ENCODE assay signal across 8 cellular contexts in genomic region chr7:143408686-143409551, GRCh38. TPM values are rescaled to one million over a fixed set of nuclear protein-coding genes. Genes with fewer than 3 reads are reported as not detected.
DNase-seq lines count a peak whose midpoint lies in the region; ATAC-seq and TF ChIP-seq lines count a peak whose summit lies in the region.

EPHA1 (minus strand) TSS chr7:143408856; CDS start chr7:143408805, 51 bp downstream.

- no peak within 1 kb of the TSS for H2AFZ ChIP-seq in DND-41 (ENCODE audit: low read depth, low read length)

- TF ChIP-seq CTCF in DND-41 (IDR thresholded peaks at IDR 0.05; ENCODE audit: borderline replicate concordance, extremely low read depth, low read length, poor library complexity, severe bottlenecking): no peak
- peak; percentile 66 for TF ChIP-seq CTCF in LNCaP clone FGC (IDR thresholded peaks at IDR 0.05; ENCODE audit: control insufficient read depth, extremely low read depth, insufficient read depth)
- peak; percentile 65 for TF ChIP-seq CTCF in neural crest cell (conservative IDR thresholded peaks at IDR 0.05)

- H3K27ac ChIP-seq in DND-41 (ENCODE audit: low read length): no peak within 1 kb of the TSS; the same call in 1 of the 2 replicates
- peak within 1 kb of the TSS; percentile 40 for H3K27ac ChIP-seq in epithelial cell of prostate

- peak within 1 kb of the TSS; percentile 62 for H3K4me3 Mint-ChIP-seq in neural crest cell

- H3K4me1 Mint-ChIP-seq in neural crest cell: peaks cover 38% of the 10 kb centered on the region

- H3K9me3 Mint-ChIP-seq in neural crest cell: no peaks in the 10 kb centered on the region

- no peak for ATAC-seq in DND-41 (ENCODE audit: insufficient read depth, low read depth)
- ATAC-seq in GM18868 (IDR thresholded peaks at IDR 0.05; ENCODE audit: unreplicated experiment): no peak
- no peak for ATAC-seq in GM21737 (IDR thresholded peaks at IDR 0.05; ENCODE audit: unreplicated experiment)

- DNase-seq in DND-41: no peak
- peak; percentile 88 for DNase-seq in LNCaP clone FGC (ENCODE audit: low read depth)
- DNase-seq in activated CD4-positive, alpha-beta T cell treated with anti-CD3 and anti-CD28 coated beads, Interleukin-2, amount 50 U/mL, for 48 hours: peak; percentile 41 to 56
- peak; percentile 67 for DNase-seq in epithelial cell of prostate (ENCODE audit: low read depth, low spot score)
- no peak for DNase-seq in neural crest cell (ENCODE audit: low read depth, low spot score)
- DNase-seq in UCSD-AML1 (lab: John Stamatoyannopoulos, UW; ENCODE audit: unreplicated experiment): no peak

- H3K4me2 ChIP-seq in DND-41 (ENCODE audit: insufficient read depth, low read length): peak within 1 kb of the TSS; percentile 35

- peaks cover 32% of the 10 kb centered on the region for H3K27me3 Mint-ChIP-seq in neural crest cell (ENCODE audit: low read depth)

- H3K9ac ChIP-seq in DND-41 (ENCODE audit: low read depth, low read length): no peak within 1 kb of the TSS

- H4K20me1 ChIP-seq in DND-41 (ENCODE audit: insufficient read depth, low read length): no peaks in the 10 kb centered on the region

- no peak within 1 kb of the TSS for H3K4me3 ChIP-seq in DND-41 (ENCODE audit: low read depth in 1 of 2, low read length in 2 of 2)
- peak within 1 kb of the TSS; percentile 71 for H3K4me3 ChIP-seq in LNCaP clone FGC (ENCODE audit: low read depth, low read length)

- H3K36me3 ChIP-seq in DND-41 (ENCODE audit: insufficient read depth, low read length): no peaks in the 10 kb centered on the region

- no peaks in the 10 kb centered on the region for H3K27me3 ChIP-seq in DND-41 (ENCODE audit: insufficient read depth, low read length, poor library complexity)

- H3K27ac Mint-ChIP-seq in neural crest cell (ENCODE audit: unreplicated experiment): no peak within 1 kb of the TSS

- H3K79me2 ChIP-seq in DND-41 (ENCODE audit: insufficient read depth, low read length): no peaks in the 10 kb centered on the region

- H3K4me1 ChIP-seq in DND-41 (ENCODE audit: insufficient read depth, low read length): peaks cover 18% of the 10 kb centered on the region

- no peaks in the 10 kb centered on the region for H3K9me3 ChIP-seq in DND-41 (ENCODE audit: insufficient read depth, low read length, severe bottlenecking)

- H3K36me3 Mint-ChIP-seq in neural crest cell (ENCODE audit: low read depth): no peaks in the 10 kb centered on the region

RNA-seq across cellular contexts. Expression of gene EPHA1, which starts in this region (rescaled TPM):
- total RNA-seq in neural crest cell: not detected in 2 replicates

Comparison
In these comparisons a context has a peak if more than half of its experiments do, and no peak if none do; other contexts are left out.
1. DNase-seq: peak in LNCaP clone FGC (single experiment), activated CD4-positive, alpha-beta T cell treated with anti-CD3 and anti-CD28 coated beads, Interleukin-2, amount 50 U/mL, for 48 hours (2 of 2) and epithelial cell of prostate (single experiment); none in DND-41 (single experiment), neural crest cell (single experiment) and UCSD-AML1 (single experiment).